In the genomic region with DNA sequence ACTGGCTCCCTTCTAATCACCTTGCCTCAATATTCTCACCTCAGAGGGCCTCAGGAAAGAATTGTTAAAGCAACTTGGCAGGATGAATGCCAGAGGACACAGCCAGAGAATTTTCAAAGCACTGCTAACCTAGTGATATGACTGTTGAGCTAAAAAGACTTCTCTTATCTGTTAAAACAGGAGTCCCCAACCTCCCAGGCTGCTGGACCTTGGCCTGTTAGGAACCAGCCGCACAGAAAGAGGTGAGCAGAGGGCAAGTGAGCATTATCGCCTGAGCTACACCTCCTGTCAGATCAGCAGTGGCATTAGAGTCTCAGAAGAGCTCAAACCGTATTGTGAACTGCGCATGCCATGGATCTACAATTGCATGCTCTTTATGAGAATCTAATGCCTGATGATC, we compare ENCODE assay signal across 1 cellular context.
TF ChIP-seq lines count a peak whose summit lies in the region.

No MANE protein-coding gene starts in this region.

TF ChIP-seq in HepG2, 621 proteins besides CTCF, POLR2A, EP300 and RAD21 (continued from another document):
- TF ChIP-seq HNF4G (IDR thresholded peaks at IDR 0.05; ENCODE audit: borderline replicate concordance, low read depth, low read length) (0 out of 2 replicates have a peak, but pooled peaks have one; percentile 23), HNF4G (CRISPR knock-in tag; IDR thresholded peaks at IDR 0.05; ENCODE audit: borderline replicate concordance, low read depth) (no peak), ZKSCAN5 (CRISPR knock-in tag; IDR thresholded peaks at IDR 0.05) (peak; percentile 88)
